ENCODE assay signal across 2 cellular contexts in genomic region chr2:189527812-189528591, GRCh38.
TF ChIP-seq lines count a peak whose summit lies in the region.

No MANE protein-coding gene starts in this region.

TF ChIP-seq in IMR-90, 13 proteins besides CTCF, POLR2A, EP300 and RAD21:
- TF ChIP-seq MAFK (IDR thresholded peaks at IDR 0.05; ENCODE audit: low read depth, low read length) (peak; percentile 78), RCOR1 (IDR thresholded peaks at IDR 0.05; ENCODE audit: insufficient replicate concordance, low read length) (no peak)
TF ChIP-seq in IMR-90: peak in this region for 1.

TF ChIP-seq in GM12878, 131 proteins besides CTCF, POLR2A, EP300 and RAD21:
- TF ChIP-seq PAX5 (IDR thresholded peaks at IDR 0.05; ENCODE audit: borderline replicate concordance, low read depth, low read length): no peak
- TF ChIP-seq ZNF687 (IDR thresholded peaks at IDR 0.05): no peak
- no peak for TF ChIP-seq NR2C1 (IDR thresholded peaks at IDR 0.05)
- TF ChIP-seq POU2F2 (IDR thresholded peaks at IDR 0.05; ENCODE audit: borderline replicate concordance, low read depth, low read length): no peak
- no peak for TF ChIP-seq PKNOX1 (IDR thresholded peaks at IDR 0.05)
- no peak for TF ChIP-seq MTA2 (IDR thresholded peaks at IDR 0.05; ENCODE audit: low read depth)
- TF ChIP-seq POLR2AphosphoS2 (IDR thresholded peaks at IDR 0.05; ENCODE audit: low read depth, low read length): no peak
- TF ChIP-seq BCL3 (IDR thresholded peaks at IDR 0.05; ENCODE audit: borderline replicate concordance, insufficient read depth, low read depth, low read length, poor library complexity, severe bottlenecking): no peak
- TF ChIP-seq RCOR1 (conservative IDR thresholded peaks at IDR 0.05; ENCODE audit: low read depth, low read length): no peak
- TF ChIP-seq HDGF (IDR thresholded peaks at IDR 0.05): no peak
- no peak for TF ChIP-seq ZSCAN29 (IDR thresholded peaks at IDR 0.05)
- TF ChIP-seq RUNX3 (IDR thresholded peaks at IDR 0.05; ENCODE audit: low read length): no peak
- TF ChIP-seq PBX3 (IDR thresholded peaks at IDR 0.05; ENCODE audit: insufficient replicate concordance, low read depth, low read length): no peak
- no peak for TF ChIP-seq TCF3 (IDR thresholded peaks at IDR 0.05; ENCODE audit: borderline replicate concordance, insufficient read depth, low read depth, low read length)
- TF ChIP-seq BCLAF1 (IDR thresholded peaks at IDR 0.05): no peak
- no peak for TF ChIP-seq E4F1 (IDR thresholded peaks at IDR 0.05; ENCODE audit: borderline replicate concordance, partially characterized antibody)
